In the genomic region with DNA sequence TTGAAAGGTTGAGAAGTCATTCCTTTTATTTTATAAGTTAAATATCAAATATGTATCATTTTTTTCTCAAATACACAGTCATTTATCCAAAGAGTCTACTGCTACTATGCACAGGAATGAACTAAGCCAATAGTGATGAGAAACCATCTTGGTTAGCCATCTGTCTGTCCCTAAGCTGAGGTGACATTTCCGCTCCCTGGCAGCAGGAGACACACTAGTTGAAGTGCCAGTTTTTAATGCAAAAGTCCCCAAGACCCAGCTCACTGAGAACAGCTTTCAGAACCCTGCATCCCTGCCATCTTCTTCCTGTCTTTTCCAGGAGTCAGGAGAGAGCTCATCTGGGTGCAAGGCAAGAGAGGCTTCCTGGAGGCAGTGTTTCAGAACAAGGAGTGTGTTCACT, we compare ENCODE assay signal across 24 cellular contexts.
"Had no signal": no experiment of that assay in that cellular context is flagged by ENCODE, and none has a peak within 500 bp of the region (broad histone marks: within the 10 kb centered on the region; RNA-seq: fewer than 3 reads in every experiment).

No MANE protein-coding gene starts in this region.

- H3K27ac Mint-ChIP-seq: activated naive CD8-positive, alpha-beta T cell treated with anti-CD3 and anti-CD28 coated beads for 36 hours; activated T-cell treated with anti-CD3 and anti-CD28 coated beads, Interleukin-2, amount 50 U/mL, for 72 hours; naive B cell; T-helper 2 cell treated with Interferon-gamma antibody and Interleukin-4, amounts not matched to agents 5 μg/mL and 100 μg/mL, for 36 hours had no signal

- H3K9me3 Mint-ChIP-seq: activated T-cell treated with anti-CD3 and anti-CD28 coated beads, Interleukin-2, amount 50 U/mL, for 72 hours had no signal

- H3K4me1 ChIP-seq: ascending aorta, spleen had no signal

- DNase-seq: activated CD4-positive, alpha-beta T cell treated with anti-CD3 and anti-CD28 coated beads for 4 hours; activated CD4-positive, alpha-beta T cell treated with anti-CD3 and anti-CD28 coated beads, Interleukin-2, amount 50 U/mL, for 4 hours; activated CD4-positive, CD25-positive, alpha-beta regulatory T cell; activated naive CD4-positive, alpha-beta T cell; activated naive CD8-positive, alpha-beta T cell treated with anti-CD3 and anti-CD28 coated beads for 36 hours; activated T-cell treated with anti-CD3 and anti-CD28 coated beads for 4 hours; activated T-cell treated with anti-CD3 and anti-CD28 coated beads, Interleukin-2, amount 50 U/mL, for 72 hours; adrenal gland; brain microvascular endothelial cell; esophagus squamous epithelium; foreskin melanocyte; heart right ventricle; left ventricle myocardium inferior; naive B cell; right cardiac atrium; spleen; stimulated activated naive CD4-positive, alpha-beta T cell; T-helper 1 cell had no signal

- H3K27me3 ChIP-seq: adrenal gland, ascending aorta, brain microvascular endothelial cell, esophagus squamous epithelium, tibial nerve had no signal

- H3K36me3 Mint-ChIP-seq: activated naive CD8-positive, alpha-beta T cell treated with anti-CD3 and anti-CD28 coated beads for 36 hours; naive B cell had no signal

- H3K4me1 Mint-ChIP-seq: activated naive CD8-positive, alpha-beta T cell treated with anti-CD3 and anti-CD28 coated beads for 36 hours; naive B cell had no signal

- H3K4me3 ChIP-seq: adrenal gland, ascending aorta, esophagus squamous epithelium, left ventricle myocardium inferior, lung, spleen, tibial nerve had no signal

- FAIRE-seq: islet of Langerhans had no signal

- H3K9me3 ChIP-seq: adrenal gland, esophagus squamous epithelium had no signal

- H3K27ac ChIP-seq: adrenal gland, ascending aorta, brain microvascular endothelial cell, epithelial cell of prostate, heart right ventricle, left ventricle myocardium inferior, spleen, tibial nerve had no signal

- H3K4me3 Mint-ChIP-seq: activated naive CD8-positive, alpha-beta T cell treated with anti-CD3 and anti-CD28 coated beads for 36 hours; activated T-cell treated with anti-CD3 and anti-CD28 coated beads, Interleukin-2, amount 50 U/mL, for 72 hours; naive B cell; T-helper 2 cell treated with Interferon-gamma antibody and Interleukin-4, amounts not matched to agents 5 μg/mL and 100 μg/mL, for 36 hours had no signal

- H3K36me3 ChIP-seq: adrenal gland, ascending aorta, brain microvascular endothelial cell, esophagus squamous epithelium, heart right ventricle, left ventricle myocardium inferior, spleen, tibial nerve had no signal

- ATAC-seq: activated T-cell treated with anti-CD3 and anti-CD28 coated beads, Interleukin-2, amount 50 U/mL, for 72 hours; heart right ventricle; right cardiac atrium had no signal
